ENCODE assay signal across 18 cellular contexts in genomic region chr6:48883116-48883515, GRCh38.
A peak's percentile ranks its signal among the peaks of the same experiment; 100 is the strongest.
DNase-seq lines count a peak whose midpoint lies in the region; ATAC-seq, FAIRE-seq and TF ChIP-seq lines count a peak whose summit lies in the region.
"Had no signal": no experiment of that assay in that cellular context is flagged by ENCODE, and none has a peak within 500 bp of the region (broad histone marks: within the 10 kb centered on the region; RNA-seq: fewer than 3 reads in every experiment).

No MANE protein-coding gene starts in this region.

- peaks cover 18% of the 10 kb centered on the region for H3K4me1 Mint-ChIP-seq in endothelial cell (ENCODE audit: unreplicated experiment)
- H3K4me1 Mint-ChIP-seq: IgD-negative memory B cell had no signal

- no peak overlapping the region for H3K27ac Mint-ChIP-seq in endothelial cell (ENCODE audit: unreplicated experiment)
- H3K27ac Mint-ChIP-seq: CD4-positive, alpha-beta T cell; IgD-negative memory B cell had no signal

- TF ChIP-seq POLR2A in H54 (IDR thresholded peaks at IDR 0.05; ENCODE audit: low read depth, low read length), result no peak
- no peak for TF ChIP-seq POLR2A in uterus (IDR thresholded peaks at IDR 0.05)

- no peaks in the 10 kb centered on the region for H3K36me3 Mint-ChIP-seq in endothelial cell (ENCODE audit: low read depth, unreplicated experiment)
- H3K36me3 Mint-ChIP-seq: IgD-negative memory B cell had no signal

- H3K4me3 ChIP-seq in BLaER1 (no peak overlapping the region), SK-N-MC (peak overlapping the region; percentile 46; the same call in 1 of the 2 replicates), uterus (no peak overlapping the region)
- H3K4me3 ChIP-seq: GM12878 had no signal

- peak overlapping the region; percentile 56 for H3K4me2 ChIP-seq in BLaER1

- no peaks in the 10 kb centered on the region for H3K9me3 ChIP-seq in BLaER1
- no peaks in the 10 kb centered on the region for H3K9me3 ChIP-seq in SK-N-MC (ENCODE audit: low read depth, low read length)
- no peaks in the 10 kb centered on the region for H3K9me3 ChIP-seq in uterus

- H3K4me1 ChIP-seq in BLaER1, result peaks cover 10% of the 10 kb centered on the region
- H3K4me1 ChIP-seq in uterus, result no peaks in the 10 kb centered on the region

- H3K36me3 ChIP-seq in BLaER1 (no peaks in the 10 kb centered on the region), SK-N-MC (ENCODE audit: insufficient read depth, low read length) (no peaks in the 10 kb centered on the region), uterus (no peaks in the 10 kb centered on the region)

- H3K4me3 Mint-ChIP-seq in endothelial cell (ENCODE audit: unreplicated experiment), result no peak overlapping the region
- H3K4me3 Mint-ChIP-seq: CD4-positive, alpha-beta T cell; IgD-negative memory B cell had no signal

- H3K9me3 Mint-ChIP-seq in endothelial cell (ENCODE audit: unreplicated experiment), result no peaks in the 10 kb centered on the region

- peak; percentile 64 for FAIRE-seq in H54 (lab: Jason Lieb, UNC)
- FAIRE-seq: GM12878 had no signal

- intact Hi-C loops in uterus (cut with DNase I; ENCODE audit: low total_unique reads), result no loop called here

- H3K27me3 Mint-ChIP-seq in endothelial cell (ENCODE audit: unreplicated experiment), result no peaks in the 10 kb centered on the region
- H3K27me3 Mint-ChIP-seq: CD4-positive, alpha-beta T cell; IgD-negative memory B cell had no signal

- H3K27me3 ChIP-seq in BLaER1 (no peaks in the 10 kb centered on the region), uterus (no peaks in the 10 kb centered on the region)

- H3K27ac ChIP-seq in BLaER1 (peak overlapping the region; percentile 38; the same call in 1 of the 2 replicates), SK-N-MC (peak overlapping the region; percentile 55; the same call in 1 of the 2 replicates), uterus (no peak overlapping the region)

- H3K9ac ChIP-seq in BLaER1 (no peak overlapping the region), SK-N-MC (ENCODE audit: insufficient read length) (no peak overlapping the region)

- no peak for DNase-seq in H54 (ENCODE audit: insufficient read length, low spot score)
- peak; percentile 45 for DNase-seq in SK-N-MC (ENCODE audit: low read depth, low spot score)
- DNase-seq in iris pigment epithelial cell (ENCODE audit: low read depth), result peak; percentile 72
- DNase-seq in endothelial cell (ENCODE audit: low spot score), result no peak
- no peak for DNase-seq in uterus
- DNase-seq: ACHN; CD4-positive, alpha-beta T cell; DMS53; NCI-H1417 treated with DMSO at 0.1 percent for 48 hours; NCI-H1930; NCI-H526 treated with DMSO at 0.1 percent for 48 hours; OCI-M1; RPMI8226; SIG-M5 had no signal

- H4K20me1 ChIP-seq in BLaER1, result no peaks in the 10 kb centered on the region

- no peak for ATAC-seq in GM21526 (IDR thresholded peaks at IDR 0.05; ENCODE audit: low FRiP score, unreplicated experiment)
- ATAC-seq: GM12878 had no signal

- TF ChIP-seq CTCF in endothelial cell (IDR thresholded peaks at IDR 0.05; ENCODE audit: unreplicated experiment), result no peak
- no peak for TF ChIP-seq CTCF in uterus (IDR thresholded peaks at IDR 0.05)

Comparison
In these comparisons a context has a peak if more than half of its experiments do, and no peak if none do; other contexts are left out.
1. H3K27ac ChIP-seq: peak in BLaER1 (single experiment) and SK-N-MC (single experiment); none in uterus (0 of 2).
2. DNase-seq: peak in SK-N-MC (single experiment) and iris pigment epithelial cell (single experiment); none in H54 (single experiment), endothelial cell (single experiment) and uterus (0 of 2).